8 cellular contexts compared by ENCODE assay signal in the genomic region with DNA sequence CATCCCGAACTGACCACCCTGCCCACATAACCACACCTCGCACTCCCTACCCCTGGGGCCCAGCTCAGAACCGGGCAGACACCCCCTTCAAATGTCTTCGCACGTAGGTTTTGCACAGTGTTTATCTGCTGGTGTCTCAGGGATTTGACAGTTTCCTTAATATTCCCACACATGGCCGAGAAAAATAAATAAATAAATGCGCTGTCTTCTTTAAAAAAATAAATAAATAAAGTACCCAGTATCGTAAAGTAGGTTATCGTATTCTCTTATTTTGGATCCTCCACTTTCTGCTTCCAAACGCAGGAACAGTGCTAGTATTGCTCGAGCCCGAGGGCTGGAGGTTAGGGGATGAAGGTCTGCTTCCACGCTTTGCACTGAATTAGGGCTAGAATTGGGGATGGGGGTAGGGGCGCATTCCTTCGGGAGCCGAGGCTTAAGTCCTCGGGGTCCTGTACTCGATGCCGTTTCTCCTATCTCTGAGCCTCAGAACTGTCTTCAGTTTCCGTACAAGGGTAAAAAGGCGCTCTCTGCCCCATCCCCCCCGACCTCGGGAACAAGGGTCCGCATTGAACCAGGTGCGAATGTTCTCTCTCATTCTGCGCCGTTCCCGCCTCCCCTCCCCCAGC. TPM values are rescaled to one million over a fixed set of nuclear protein-coding genes. Genes with fewer than 3 reads are reported as not detected.
DNase-seq lines count a peak whose midpoint lies in the region; ATAC-seq and TF ChIP-seq lines count a peak whose summit lies in the region.

No MANE protein-coding gene starts in this region.

- TF ChIP-seq CTCF in MCF 10A (IDR thresholded peaks at IDR 0.05; ENCODE audit: unreplicated experiment) (no peak), lower lobe of right lung (IDR thresholded peaks at IDR 0.05) (no peak)

- peaks cover 64% of the 10 kb centered on the region for H3K4me1 ChIP-seq in lower lobe of right lung
- H3K4me1 ChIP-seq in thymus (ENCODE audit: control insufficient read depth, insufficient read depth, low read length), result peaks cover 19% of the 10 kb centered on the region

- H3K4me3 Mint-ChIP-seq in MCF 10A (ENCODE audit: unreplicated experiment), result peak overlapping the region; percentile 88

- ATAC-seq in lower lobe of right lung (peak in 1 of 2 donors; percentile 0), GM21619 (IDR thresholded peaks at IDR 0.05; ENCODE audit: unreplicated experiment) (no peak), left colon (no peak)

- H3K36me3 Mint-ChIP-seq in MCF 10A (ENCODE audit: insufficient read depth, unreplicated experiment), result peaks cover 49% of the 10 kb centered on the region

- H3K4me3 ChIP-seq in lower lobe of right lung (peak overlapping the region; percentile 90), thymus (ENCODE audit: low read length) (peak overlapping the region; percentile 67)

- H3K9me3 ChIP-seq in lower lobe of right lung (no peaks in the 10 kb centered on the region), thymus (ENCODE audit: control insufficient read depth) (no peaks in the 10 kb centered on the region)

- intact Hi-C loops in MCF 10A (cut with micrococcal nuclease), result loop anchor here (1.0 to 5.0 kb wide), 5 partner anchors 19 to 146 kb away; no protein-coding TSS in a partner anchor
- intact Hi-C loops in lower lobe of right lung (cut with DNase I), result no loop called here
- intact Hi-C loops in left colon (cut with DNase I, micrococcal nuclease), result no loop called here

- BruUV-seq in MCF 10A (replicated peaks; lab: Mats Ljungman, UMichigan), result TSS peak; percentile 79

- H3K27me3 Mint-ChIP-seq in MCF 10A (ENCODE audit: insufficient read depth, unreplicated experiment), result peaks cover 11% of the 10 kb centered on the region

- under 1% methylated on average over 28 of the region's 28 CpGs for WGBS in thymus

- CTCF ChIA-PET in MCF 10A (lab: Yijun Ruan, JAX), result interaction anchor here (0.5 to 1.9 kb wide), 5 partner anchors 18 to 144 kb away, joined by 3 to 7 read pairs (median 5); no protein-coding TSS in a partner anchor

- H3K27me3 ChIP-seq in lower lobe of right lung (ENCODE audit: low read depth) (no peaks in the 10 kb centered on the region), thymus (ENCODE audit: control insufficient read depth, insufficient read depth) (peaks cover 38% of the 10 kb centered on the region)

- peak overlapping the region; percentile 99 for H3K27ac Mint-ChIP-seq in MCF 10A (ENCODE audit: low read depth, unreplicated experiment)

- POLR2A ChIA-PET in MCF 10A (lab: Yijun Ruan, JAX), result interaction anchor here (0.6 to 8.8 kb wide), 30 partner anchors 11 to 317 kb away, joined by 3 to 402 read pairs (median 6); partner anchors contain the start of genes NEK9 and TMED10

- H3K36me3 ChIP-seq in lower lobe of right lung (peaks cover 20% of the 10 kb centered on the region), thymus (ENCODE audit: control insufficient read depth, insufficient read depth) (peaks cover 16% of the 10 kb centered on the region)

- peak overlapping the region; percentile 100 for H3K27ac ChIP-seq in lower lobe of right lung
- H3K27ac ChIP-seq in thymus (ENCODE audit: low read depth), result peak overlapping the region; percentile 85

- peaks cover 36% of the 10 kb centered on the region for H3K4me1 Mint-ChIP-seq in MCF 10A (ENCODE audit: insufficient read depth, unreplicated experiment)

- no peaks in the 10 kb centered on the region for H3K9me3 Mint-ChIP-seq in MCF 10A (ENCODE audit: unreplicated experiment)

- DNase-seq in DMS79 treated with DMSO at 0.1 percent for 48 hours (lab: John Stamatoyannopoulos, UW) (peak; percentile 79), DMS79 (lab: John Stamatoyannopoulos, UW) (no peak), LHCN-M2 (ENCODE audit: low read depth) (peak; percentile 36), MCF 10A (ENCODE audit: unreplicated experiment) (no peak), lower lobe of right lung (no peak), left colon (no peak)

RNA-seq across cellular contexts. Expression of gene FOS, which starts 0.7 kb away (rescaled TPM):
- 5.6 and 8.9 TPM in 2 replicates for total RNA-seq in LHCN-M2 (2014; rRNA removed)
- 0.58 TPM for polyA plus RNA-seq in LHCN-M2 (2012)
- 73.1 and 139 TPM in 2 replicates for total RNA-seq in MCF 10A (2022)
- total RNA-seq in lower lobe of right lung, result 302 TPM
- polyA plus RNA-seq in thymus, result 253 TPM
- total RNA-seq in left colon, result 100 to 1,000 TPM; 220 to 877 TPM

Comparison
In these comparisons a context has a peak if more than half of its experiments do, and no peak if none do; other contexts are left out.
1. DNase-seq: peak in DMS79 treated with DMSO at 0.1 percent for 48 hours (single experiment) and LHCN-M2 (single experiment); none in DMS79 (single experiment), MCF 10A (single experiment), lower lobe of right lung (single experiment) and left colon (0 of 2).